Comparison of ENCODE assay signal across 16 cellular contexts in genomic region chr5:15993934-15994333, GRCh38.
DNase-seq lines count a peak whose midpoint lies in the region; ATAC-seq and TF ChIP-seq lines count a peak whose summit lies in the region.
"Had no signal": no experiment of that assay in that cellular context is flagged by ENCODE, and none has a peak within 500 bp of the region (broad histone marks: within the 10 kb centered on the region; RNA-seq: fewer than 3 reads in every experiment).

No MANE protein-coding gene starts in this region.

- H3K27ac Mint-ChIP-seq in HFFc6 = no peak overlapping the region
- H3K27ac Mint-ChIP-seq: CD8-positive, alpha-beta T cell; natural killer cell had no signal

- H3K4me3 ChIP-seq in cardiac fibroblast (replicated peaks in 1 of 2; ENCODE audit: low read depth in 2 of 2, low read length in 2 of 2) (no peak overlapping the region), kidney epithelial cell (ENCODE audit: low read depth, low read length) (no peak overlapping the region)
- H3K4me3 ChIP-seq: K562 had no signal

- H3K36me3 Mint-ChIP-seq in HFFc6 (ENCODE audit: low read depth) = peaks cover 15% of the 10 kb centered on the region
- H3K36me3 Mint-ChIP-seq: CD8-positive, alpha-beta T cell had no signal

- no peak overlapping the region for H3K4me3 Mint-ChIP-seq in HFFc6
- H3K4me3 Mint-ChIP-seq: CD8-positive, alpha-beta T cell; natural killer cell had no signal

- H3K27me3 ChIP-seq in kidney epithelial cell (ENCODE audit: control insufficient read depth, insufficient read depth, low read length) = no peaks in the 10 kb centered on the region

- in situ Hi-C loops in KBM-7 (cut with MboI; ENCODE audit: low pct_unique_long_range_greater_than_20kb, low sequenced_read_pairs) = no loop called here

- no peak for ATAC-seq in left lobe of liver
- ATAC-seq: CD8-positive, alpha-beta T cell; K562; natural killer cell; sciatic nerve; stimulated activated naive CD8-positive, alpha-beta T cell treated with anti-CD3 and anti-CD28 coated beads, Interleukin-15, Interleukin-2, amounts not matched to agents 100 U/mL and 50 U/mL, for 24 hours had no signal

- TF ChIP-seq CTCF in AG09319 (IDR thresholded peaks at IDR 0.05; ENCODE audit: low read depth, low read length) = peak; percentile 44
- peak; percentile 70 for TF ChIP-seq CTCF in HFFc6 (IDR thresholded peaks at IDR 0.05)
- peak; percentile 50 for TF ChIP-seq CTCF in cardiac fibroblast (IDR thresholded peaks at IDR 0.05; ENCODE audit: low read depth, low read length)
- peak; percentile 25 for TF ChIP-seq CTCF in kidney epithelial cell (IDR thresholded peaks at IDR 0.05; ENCODE audit: insufficient read depth, low read length, poor library complexity, severe bottlenecking)

- peaks cover 17% of the 10 kb centered on the region for H3K4me1 Mint-ChIP-seq in HFFc6 (ENCODE audit: low read depth)
- H3K4me1 Mint-ChIP-seq: natural killer cell had no signal

- CTCF ChIA-PET in HEK293T (lab: Yijun Ruan, JAX) = no interaction called here

- no peak for DNase-seq in AG09319 (ENCODE audit: extremely low read depth, low read depth)
- DNase-seq in HFFc6 = peak; percentile 11
- peak; percentile 21 to 39 for DNase-seq in cardiac fibroblast (ENCODE audit: low read depth in 2 of 2)
- DNase-seq in kidney epithelial cell (ENCODE audit: low read depth) = no peak
- no peak for DNase-seq in GM19238 (ENCODE audit: insufficient read length, low spot score)
- DNase-seq in HEK293T (ENCODE audit: extremely low spot score) = no peak
- DNase-seq in left lobe of liver (ENCODE audit: low spot score) = no peak
- no peak for DNase-seq in KBM-7
- DNase-seq: activated naive CD4-positive, alpha-beta T cell treated with Interleukin-2 at 50 U/mL for 16 hours; CD8-positive, alpha-beta T cell; natural killer cell; NCI-H1694; NCI-H774; stimulated activated naive CD8-positive, alpha-beta T cell treated with anti-CD3 and anti-CD28 coated beads, Interleukin-15, Interleukin-2, amounts not matched to agents 100 U/mL and 50 U/mL, for 24 hours had no signal

- POLR2A ChIA-PET in HEK293T (lab: Yijun Ruan, JAX) = no interaction called here

- H3K27me3 Mint-ChIP-seq in HFFc6 (ENCODE audit: insufficient read depth) = no peaks in the 10 kb centered on the region; the same call in 1 of the 2 replicates

- no peaks in the 10 kb centered on the region for H3K36me3 ChIP-seq in kidney epithelial cell (ENCODE audit: control insufficient read depth, insufficient read depth, low read length)

- peaks cover 20% of the 10 kb centered on the region for H3K9me3 Mint-ChIP-seq in HFFc6

TF ChIP-seq in HEK293T, 16 proteins besides CTCF, POLR2A, EP300 and RAD21:
- TF ChIP-seq BHLHE40 (IDR thresholded peaks at IDR 0.05; ENCODE audit: borderline replicate concordance) (no peak), FOXA1 (IDR thresholded peaks at IDR 0.05) (no peak), SP1 (IDR thresholded peaks at IDR 0.05) (no peak), PKNOX1 (IDR thresholded peaks at IDR 0.05) (no peak), CTBP1 (IDR thresholded peaks at IDR 0.05; ENCODE audit: borderline replicate concordance) (no peak), ELF4 (IDR thresholded peaks at IDR 0.05) (no peak), FOXK2 (IDR thresholded peaks at IDR 0.05) (no peak), LEF1 (IDR thresholded peaks at IDR 0.05; ENCODE audit: borderline replicate concordance) (no peak), FOXM1 (IDR thresholded peaks at IDR 0.05; ENCODE audit: borderline replicate concordance) (no peak), HDGF (IDR thresholded peaks at IDR 0.05; ENCODE audit: borderline replicate concordance) (no peak), ARNT (IDR thresholded peaks at IDR 0.05) (no peak), TARDBP (IDR thresholded peaks at IDR 0.05) (no peak), L3MBTL2 (conservative IDR thresholded peaks at IDR 0.05) (no peak)

Comparison
In these comparisons a context has a peak if more than half of its experiments do, and no peak if none do; other contexts are left out.
1. DNase-seq: peak in HFFc6 (single experiment) and cardiac fibroblast (2 of 2); none in AG09319 (single experiment), kidney epithelial cell (single experiment), GM19238 (single experiment), HEK293T (single experiment), left lobe of liver (single experiment) and KBM-7 (single experiment).
2. Peak in every context shown above with its lines, with median percentiles within 50 percentile points of each other: CTCF ChIP-seq.